Comparison of ENCODE assay signal across 28 cellular contexts in genomic region chr6:114941078-114941477, GRCh38.
DNase-seq lines count a peak whose midpoint lies in the region; ATAC-seq, FAIRE-seq and TF ChIP-seq lines count a peak whose summit lies in the region.
"Had no signal": no experiment of that assay in that cellular context is flagged by ENCODE, and none has a peak within 500 bp of the region (broad histone marks: within the 10 kb centered on the region; RNA-seq: fewer than 3 reads in every experiment).

No MANE protein-coding gene starts in this region.

- H3K4me3 ChIP-seq in H1 (ENCODE audit: extremely low read depth in 1 of 4, insufficient read depth in 2 of 4, low read depth in 3 of 4, low read length in 4 of 4) = no peak overlapping the region
- H3K4me3 ChIP-seq: BLaER1 treated with 17β-estradiol and CSF1 and Interleukin-3, amounts not matched to agents 10 nM and 100 nM; left lung; sigmoid colon had no signal

- H2AFZ ChIP-seq in H1 (ENCODE audit: low read length) = no peak overlapping the region
- H2AFZ ChIP-seq: parathyroid adenoma had no signal

- BruUV-seq in MCF 10A (replicated peaks; lab: Mats Ljungman, UMichigan) = no TSS peak

- H2BK120ac ChIP-seq in H1 (replicated peaks; ENCODE audit: low read depth, low read length) = no peak overlapping the region

- CTCF ChIA-PET in H1 (lab: Charles Lee; ENCODE audit: partially characterized antibody) = interaction anchor here (0.6 kb wide), 1 partner anchor 35 kb away, joined by 3 read pairs; no protein-coding TSS in a partner anchor
- CTCF ChIA-PET in MCF 10A (lab: Yijun Ruan, JAX) = interaction anchor here (0.6 kb wide), 2 partner anchors 17 to 951 kb away, joined by 4 to 5 read pairs; no protein-coding TSS in a partner anchor

- no peak for TF ChIP-seq EP300 in H1 (IDR thresholded peaks at IDR 0.05; ENCODE audit: borderline replicate concordance in 1 of 2, low read depth in 2 of 2, low read length in 2 of 2)

- H3K9ac ChIP-seq in H1 (replicated peaks in 1 of 4; ENCODE audit: extremely low read depth in 1 of 4, low read depth in 3 of 4, low read length in 3 of 4) = no peak overlapping the region
- H3K9ac ChIP-seq: BLaER1 treated with 17β-estradiol and CSF1 and Interleukin-3, amounts not matched to agents 10 nM and 100 nM; parathyroid adenoma had no signal

- intact Hi-C loops in MCF 10A (cut with micrococcal nuclease) = no loop called here

- no peak for TF ChIP-seq POLR2A in H1 (IDR thresholded peaks at IDR 0.05; ENCODE audit: control extremely low read depth in 1 of 2, low read depth in 2 of 2, low read length in 2 of 2)

- H3K9me3 Mint-ChIP-seq in endothelial cell (ENCODE audit: unreplicated experiment) = no peaks in the 10 kb centered on the region
- H3K9me3 Mint-ChIP-seq in MCF 10A (ENCODE audit: unreplicated experiment) = peaks cover 9% of the 10 kb centered on the region

- H3K4me2 ChIP-seq in H1 (ENCODE audit: insufficient read depth in 1 of 2, low read depth in 2 of 2, low read length in 2 of 2) = no peak overlapping the region
- H3K4me2 ChIP-seq: BLaER1 treated with 17β-estradiol and CSF1 and Interleukin-3, amounts not matched to agents 10 nM and 100 nM had no signal

- H3K27me3 Mint-ChIP-seq in endothelial cell (ENCODE audit: unreplicated experiment) = no peaks in the 10 kb centered on the region
- H3K27me3 Mint-ChIP-seq in MCF 10A (ENCODE audit: insufficient read depth, unreplicated experiment) = no peaks in the 10 kb centered on the region
- H3K27me3 Mint-ChIP-seq: activated T-cell treated with anti-CD3 and anti-CD28 coated beads, Interleukin-2, amount 50 U/mL, for 24 hours; natural killer cell treated with Interleukin-12 subunit alpha and Interleukin-12 subunit beta and Interleukin-15 and Interleukin-18, amount 100 ng/mL, for 72 hours; T-cell had no signal

- TF ChIP-seq RAD21 in H1 (IDR thresholded peaks at IDR 0.05 in 1 of 2, conservative IDR thresholded peaks at IDR 0.05 in 1 of 2; ENCODE audit: low read depth in 2 of 2, low read length in 2 of 2) = no peak

- no peaks in the 10 kb centered on the region for H3K79me1 ChIP-seq in H1 (ENCODE audit: low read depth, low read length)

- POLR2A ChIA-PET in H1 (lab: Charles Lee; ENCODE audit: partially characterized antibody) (no interaction called here), MCF 10A (lab: Yijun Ruan, JAX) (no interaction called here)

- no peak overlapping the region for H4K5ac ChIP-seq in H1 (ENCODE audit: insufficient read length, low read depth, low read length)

- no peak overlapping the region for H2AK5ac ChIP-seq in H1 (ENCODE audit: low read depth, low read length)

- H3K79me2 ChIP-seq in H1 (ENCODE audit: control insufficient read depth in 1 of 2, insufficient read depth in 2 of 2, low read length in 2 of 2) = no peaks in the 10 kb centered on the region
- H3K79me2 ChIP-seq: parathyroid adenoma had no signal

- no peaks in the 10 kb centered on the region for H3K36me3 Mint-ChIP-seq in endothelial cell (ENCODE audit: low read depth, unreplicated experiment)
- H3K36me3 Mint-ChIP-seq in MCF 10A (ENCODE audit: insufficient read depth, unreplicated experiment) = no peaks in the 10 kb centered on the region
- H3K36me3 Mint-ChIP-seq: natural killer cell treated with Interleukin-12 subunit alpha and Interleukin-12 subunit beta and Interleukin-15 and Interleukin-18, amount 100 ng/mL, for 72 hours; T-cell had no signal

- no peak overlapping the region for H3K56ac ChIP-seq in H1 (replicated peaks; ENCODE audit: insufficient read length, low read depth, low read length)

- H3K27ac Mint-ChIP-seq in endothelial cell (ENCODE audit: unreplicated experiment) = no peak overlapping the region
- H3K27ac Mint-ChIP-seq in MCF 10A (ENCODE audit: low read depth, unreplicated experiment) = no peak overlapping the region
- H3K27ac Mint-ChIP-seq: activated T-cell treated with anti-CD3 and anti-CD28 coated beads, Interleukin-2, amount 50 U/mL, for 24 hours; natural killer cell treated with Interleukin-12 subunit alpha and Interleukin-12 subunit beta and Interleukin-15 and Interleukin-18, amount 100 ng/mL, for 72 hours; T-cell had no signal

- H2BK15ac ChIP-seq in H1 (ENCODE audit: low read length) = no peak overlapping the region

- peaks cover 0 to 3% (median 2%) of the 10 kb centered on the region in 4 experiments; a peak in 2 of 7 replicates for H3K4me1 ChIP-seq in H1 (replicated peaks in 1 of 4; ENCODE audit: control insufficient read depth in 3 of 4, insufficient read depth in 4 of 4, low read length in 3 of 4)
- H3K4me1 ChIP-seq: BLaER1 treated with 17β-estradiol and CSF1 and Interleukin-3, amounts not matched to agents 10 nM and 100 nM; left lung; parathyroid adenoma; sigmoid colon had no signal

- H3K4me1 Mint-ChIP-seq in endothelial cell (ENCODE audit: unreplicated experiment) (peaks cover 3% of the 10 kb centered on the region), MCF 10A (ENCODE audit: insufficient read depth, unreplicated experiment) (no peaks in the 10 kb centered on the region)
- H3K4me1 Mint-ChIP-seq: T-cell had no signal

- no peaks in the 10 kb centered on the region for H3K23me2 ChIP-seq in H1 (ENCODE audit: low read depth, low read length)

- H3K23ac ChIP-seq in H1 (ENCODE audit: insufficient read length) = no peak overlapping the region

- 0 out of 4 replicates have a peak, but pooled peaks cover 0 to 3% of the 10 kb centered on the region in 2 experiments for H3K9me3 ChIP-seq in H1 (ENCODE audit: insufficient read depth in 2 of 2, low read depth in 1 of 2, low read length in 1 of 2)
- H3K9me3 ChIP-seq: sigmoid colon had no signal

- H3K4ac ChIP-seq in H1 (replicated peaks; ENCODE audit: insufficient read length, low read depth, low read length) = no peak overlapping the region

- DNase-seq in COR-L47 (lab: John Stamatoyannopoulos, UW) (peak; percentile 79), NCI-H1417 (lab: John Stamatoyannopoulos, UW) (peak; percentile 67 to 97 (median 86)), NCI-H510A (lab: John Stamatoyannopoulos, UW) (peak; percentile 30), H1 (ENCODE audit: low read depth in 1 of 2, low spot score in 2 of 2) (no peak), endothelial cell (ENCODE audit: low spot score) (no peak), MCF 10A (ENCODE audit: unreplicated experiment) (no peak), DMS79 (lab: John Stamatoyannopoulos, UW) (no peak)
- DNase-seq: activated CD8-positive, alpha-beta memory T cell treated with anti-CD3 and anti-CD28 coated beads for 24 hours; activated naive CD4-positive, alpha-beta T cell treated with Interleukin-2 at 50 U/mL for 16 hours; activated T-cell treated with anti-CD3 and anti-CD28 coated beads, Interleukin-2, amount 50 U/mL, for 24 hours; head of caudate nucleus; IMR-90; left lung; midbrain; sigmoid colon; stimulated activated CD4-positive, alpha-beta T cell treated with anti-CD3 and anti-CD28 coated beads, Interleukin-15, amount 100 ng/mL, for 24 hours; stimulated activated CD8-positive, alpha-beta memory T cell treated with anti-CD3 and anti-CD28 coated beads, Interleukin-4, amount 100 ng/mL, for 48 hours; T-cell had no signal

- no peak overlapping the region for H3K14ac ChIP-seq in H1 (ENCODE audit: insufficient read length)

- H4K91ac ChIP-seq in H1 (replicated peaks; ENCODE audit: insufficient read length, low read length) = no peak overlapping the region

- no peak overlapping the region for H2BK20ac ChIP-seq in H1 (ENCODE audit: low read length)

- H3K27me3 ChIP-seq in H1 (replicated peaks in 1 of 4; ENCODE audit: control insufficient read depth in 3 of 4, extremely low read depth in 1 of 4, insufficient read depth in 3 of 4, low read length in 3 of 4) = no peaks in the 10 kb centered on the region
- H3K27me3 ChIP-seq: BLaER1 treated with 17β-estradiol and CSF1 and Interleukin-3, amounts not matched to agents 10 nM and 100 nM; left lung; sigmoid colon had no signal

- no peak overlapping the region for H2BK5ac ChIP-seq in H1 (ENCODE audit: low read depth, low read length)

- H3K4me3 Mint-ChIP-seq in endothelial cell (ENCODE audit: unreplicated experiment) (no peak overlapping the region), MCF 10A (ENCODE audit: unreplicated experiment) (no peak overlapping the region)
- H3K4me3 Mint-ChIP-seq: activated T-cell treated with anti-CD3 and anti-CD28 coated beads, Interleukin-2, amount 50 U/mL, for 24 hours; natural killer cell treated with Interleukin-12 subunit alpha and Interleukin-12 subunit beta and Interleukin-15 and Interleukin-18, amount 100 ng/mL, for 72 hours; T-cell had no signal

- no peak for ATAC-seq in HG02759 (IDR thresholded peaks at IDR 0.05; ENCODE audit: unreplicated experiment)
- ATAC-seq: left lung; natural killer cell treated with Interleukin-12 subunit alpha and Interleukin-12 subunit beta and Interleukin-15 and Interleukin-18, amount 100 ng/mL, for 72 hours; Right ventricle myocardium inferior; T-cell had no signal

- no peaks in the 10 kb centered on the region for H4K20me1 ChIP-seq in H1 (replicated peaks in 1 of 2; ENCODE audit: control insufficient read depth in 1 of 2, insufficient read depth in 2 of 2, low read length in 2 of 2)
- H4K20me1 ChIP-seq: BLaER1 treated with 17β-estradiol and CSF1 and Interleukin-3, amounts not matched to agents 10 nM and 100 nM had no signal

- H2BK12ac ChIP-seq in H1 (ENCODE audit: low read depth, low read length) = 0 out of 2 replicates have a peak overlapping the region, but pooled peaks have one; percentile 22

- TF ChIP-seq CTCF in H1 (IDR thresholded peaks at IDR 0.05; ENCODE audit: control extremely low read depth in 1 of 3, insufficient read depth in 1 of 3, low read depth in 1 of 3, low read length in 3 of 3) (no peak), endothelial cell (IDR thresholded peaks at IDR 0.05; ENCODE audit: unreplicated experiment) (no peak), MCF 10A (IDR thresholded peaks at IDR 0.05; ENCODE audit: unreplicated experiment) (no peak)

- H3K27ac ChIP-seq in H1 (ENCODE audit: low read depth, low read length) = no peak overlapping the region
- H3K27ac ChIP-seq: BLaER1 treated with 17β-estradiol and CSF1 and Interleukin-3, amounts not matched to agents 10 nM and 100 nM; left lung; parathyroid adenoma; sigmoid colon had no signal

- no peak overlapping the region for H3K18ac ChIP-seq in H1 (ENCODE audit: extremely low read depth, low read length)

- no peaks in the 10 kb centered on the region for H3K36me3 ChIP-seq in H1 (ENCODE audit: control insufficient read depth in 2 of 4, insufficient read depth in 4 of 4, low read length in 3 of 4)
- H3K36me3 ChIP-seq: BLaER1 treated with 17β-estradiol and CSF1 and Interleukin-3, amounts not matched to agents 10 nM and 100 nM; left lung; sigmoid colon had no signal

- H4K8ac ChIP-seq in H1 (ENCODE audit: extremely low read depth, insufficient read depth, low read length) = no peak overlapping the region

- FAIRE-seq in H1 (lab: Jason Lieb, UNC) = no peak
- FAIRE-seq: bronchial epithelial cell, endothelial cell of umbilical vein, G401.6, GM18507, H54 had no signal

TF ChIP-seq in H1, 55 proteins besides CTCF, POLR2A, EP300 and RAD21:
- TF ChIP-seq NANOG (IDR thresholded peaks at IDR 0.05; ENCODE audit: insufficient read depth, low read depth, low read length, poor library complexity, severe bottlenecking) = peak; percentile 73
- TF ChIP-seq CBX5 (IDR thresholded peaks at IDR 0.05; ENCODE audit: low read depth, low read length) = no peak
TF ChIP-seq in H1: peak in this region for 1.

Comparison
In these comparisons a context has a peak if more than half of its experiments do, and no peak if none do; other contexts are left out.
1. DNase-seq: peak in COR-L47 (single experiment), NCI-H1417 (3 of 3) and NCI-H510A (single experiment); none in H1 (0 of 2), endothelial cell (single experiment), MCF 10A (single experiment) and DMS79 (single experiment).